In the genomic region with DNA sequence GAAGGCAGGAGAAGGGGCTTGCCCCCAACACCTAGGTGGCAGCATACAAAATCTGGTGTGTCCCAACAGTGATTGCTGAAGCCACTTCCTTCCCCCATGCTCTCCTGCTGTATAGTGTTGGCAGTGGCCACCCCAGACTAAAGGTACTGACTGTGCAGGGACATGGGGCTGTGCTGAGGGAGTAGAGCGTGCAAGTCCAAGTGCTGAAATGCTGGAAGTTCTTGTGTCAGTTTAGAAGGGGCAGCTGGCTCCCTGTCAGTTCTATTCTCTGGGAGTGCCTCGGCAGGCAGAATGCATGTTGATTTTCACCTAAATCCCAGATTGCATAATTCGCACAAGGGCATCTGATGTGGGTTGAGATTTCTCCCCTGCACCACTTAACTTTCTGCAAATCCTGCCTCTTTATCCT, we compare ENCODE assay signal across 19 cellular contexts.
DNase-seq lines count a peak whose midpoint lies in the region; TF ChIP-seq lines count a peak whose summit lies in the region.
"Had no signal": no experiment of that assay in that cellular context is flagged by ENCODE, and none has a peak within 500 bp of the region (broad histone marks: within the 10 kb centered on the region; RNA-seq: fewer than 3 reads in every experiment).

No MANE protein-coding gene starts in this region.

- H3K9ac ChIP-seq in SK-N-SH, result peak overlapping the region; percentile 61
- H3K9ac ChIP-seq: KMS-11 had no signal

- no peaks in the 10 kb centered on the region for H4K20me1 ChIP-seq in SK-N-SH (ENCODE audit: insufficient read depth)

- DNase-seq in GM03348 (ENCODE audit: low spot score), result peak; percentile 20
- DNase-seq in SK-N-SH, result no peak
- DNase-seq in fibroblast of pulmonary artery (ENCODE audit: low read depth), result peak; percentile 27
- DNase-seq in activated CD4-positive, alpha-beta T cell treated with anti-CD3 and anti-CD28 coated beads for 48 hours, result no peak
- DNase-seq in DMS114 treated with DMSO at 0.1 percent for 48 hours (lab: John Stamatoyannopoulos, UW; ENCODE audit: unreplicated experiment), result no peak
- no peak for DNase-seq in COLO668 (lab: John Stamatoyannopoulos, UW; ENCODE audit: unreplicated experiment)
- DNase-seq in C1 segment of cervical spinal cord (lab: John Stamatoyannopoulos, UW), result no peak
- DNase-seq: CD8-positive, alpha-beta memory T cell; dorsolateral prefrontal cortex; left ventricle myocardium superior; natural killer cell; NCI-H1417; NK-92 treated with Interleukin-12 subunit alpha and Interleukin-12 subunit beta, amount 100 ng/mL, for 24 hours; retina; Right ventricle myocardium superior; stimulated activated CD4-positive, alpha-beta T cell treated with anti-CD3 and anti-CD28 coated beads, Interleukin-1b, Interleukin-23, amount 100 ng/mL, for 48 hours had no signal

- peak overlapping the region in 1 of 2 experiments; percentile 4; a peak in 1 of 4 replicates for H3K4me3 ChIP-seq in SK-N-SH (ENCODE audit: low read depth in 2 of 2, low read length in 1 of 2)
- no peak overlapping the region for H3K4me3 ChIP-seq in fibroblast of pulmonary artery (replicated peaks; ENCODE audit: low read depth, low read length)
- no peak overlapping the region for H3K4me3 ChIP-seq in neutrophil (ENCODE audit: low read depth in 1 of 2, low read length in 1 of 2)
- H3K4me3 ChIP-seq: dorsolateral prefrontal cortex, GM12878 had no signal

- peaks cover 0 to 31% of the 10 kb centered on the region in 2 experiments; a peak in 3 of 4 replicates for H3K4me1 ChIP-seq in SK-N-SH (ENCODE audit: control insufficient read depth in 1 of 2, insufficient read depth in 2 of 2, low read depth in 1 of 2, low read length in 1 of 2)
- H3K4me1 ChIP-seq in neutrophil (ENCODE audit: control insufficient read depth in 1 of 2, insufficient read depth in 1 of 2, low read depth in 1 of 2, low read length in 1 of 2), result peaks cover 42 to 48% of the 10 kb centered on the region in 2 experiments

- H3K27me3 ChIP-seq in SK-N-SH (ENCODE audit: insufficient read depth) (no peaks in the 10 kb centered on the region), neutrophil (no peaks in the 10 kb centered on the region)
- H3K27me3 ChIP-seq: dorsolateral prefrontal cortex had no signal

- peak overlapping the region; percentile 66 for H3K4me2 ChIP-seq in SK-N-SH
- H3K4me2 ChIP-seq: KMS-11 had no signal

- H3K79me2 ChIP-seq in SK-N-SH (ENCODE audit: insufficient read depth), result no peaks in the 10 kb centered on the region

- WGBS in SK-N-SH (ENCODE audit: low lambda C conversion rate), result 31% methylated on average over 2 of the region's 3 CpGs

- CTCF ChIA-PET in SK-N-SH (lab: Yijun Ruan, JAX), result no interaction called here

- TF ChIP-seq RAD21 in SK-N-SH (IDR thresholded peaks at IDR 0.05; ENCODE audit: low read length), result no peak

- H3K36me3 ChIP-seq in SK-N-SH (replicated peaks in 1 of 2; ENCODE audit: control insufficient read depth in 1 of 2, insufficient read depth in 2 of 2, low read length in 1 of 2) (no peaks in the 10 kb centered on the region), neutrophil (no peaks in the 10 kb centered on the region)

- peak overlapping the region; percentile 48; the same call in 1 of the 2 replicates for H2AFZ ChIP-seq in SK-N-SH (ENCODE audit: low read depth)

- H3K9me3 ChIP-seq in SK-N-SH (peaks cover 5% of the 10 kb centered on the region; the same call in 1 of the 2 replicates), neutrophil (no peaks in the 10 kb centered on the region)

- TF ChIP-seq EP300 in SK-N-SH (IDR thresholded peaks at IDR 0.05; ENCODE audit: borderline replicate concordance in 1 of 2, low read depth in 1 of 2, low read length in 1 of 2), result no peak

- POLR2A ChIA-PET in SK-N-SH (lab: Yijun Ruan, JAX), result no interaction called here

- TF ChIP-seq CTCF in SK-N-SH (IDR thresholded peaks at IDR 0.05) (no peak), fibroblast of pulmonary artery (IDR thresholded peaks at IDR 0.05; ENCODE audit: low read length, missing control alignments) (no peak), neutrophil (IDR thresholded peaks at IDR 0.05) (no peak)

- H3K9me2 ChIP-seq in SK-N-SH, result no peaks in the 10 kb centered on the region

- H3F3A ChIP-seq in SK-N-SH (replicated peaks; ENCODE audit: insufficient read depth), result peaks cover 21% of the 10 kb centered on the region

- H3K27ac ChIP-seq in SK-N-SH (ENCODE audit: low read depth in 2 of 2, low read length in 1 of 2) (peak overlapping the region; percentile 16 to 93; a peak in 3 of 4 replicates), neutrophil (peak overlapping the region; percentile 79)
- H3K27ac ChIP-seq: KMS-11 had no signal

TF ChIP-seq in SK-N-SH, 30 proteins besides CTCF, POLR2A, EP300 and RAD21:
- TF ChIP-seq FOSL2 (IDR thresholded peaks at IDR 0.05; ENCODE audit: borderline replicate concordance, low read depth) (no peak), TEAD4 (IDR thresholded peaks at IDR 0.05; ENCODE audit: borderline replicate concordance, insufficient read depth) (no peak), GABPA (IDR thresholded peaks at IDR 0.05; ENCODE audit: low read depth) (no peak), REST (IDR thresholded peaks at IDR 0.05; ENCODE audit: low read depth, low read length) (peak; percentile 58; the same call in 1 of the 2 replicates), MXI1 (IDR thresholded peaks at IDR 0.05; ENCODE audit: low read depth, low read length) (no peak), USF2 (IDR thresholded peaks at IDR 0.05; ENCODE audit: borderline replicate concordance, low read depth, low read length) (no peak)
TF ChIP-seq in SK-N-SH: peak in this region for 1.

Comparison
In these comparisons a context has a peak if more than half of its experiments do, and no peak if none do; other contexts are left out.
1. DNase-seq: peak in GM03348 (single experiment) and fibroblast of pulmonary artery (single experiment); none in SK-N-SH (single experiment), activated CD4-positive, alpha-beta T cell treated with anti-CD3 and anti-CD28 coated beads for 48 hours (single experiment), DMS114 treated with DMSO at 0.1 percent for 48 hours (single experiment), COLO668 (single experiment) and C1 segment of cervical spinal cord (0 of 14).